Comparison of ENCODE assay signal across 8 cellular contexts in the genomic region with DNA sequence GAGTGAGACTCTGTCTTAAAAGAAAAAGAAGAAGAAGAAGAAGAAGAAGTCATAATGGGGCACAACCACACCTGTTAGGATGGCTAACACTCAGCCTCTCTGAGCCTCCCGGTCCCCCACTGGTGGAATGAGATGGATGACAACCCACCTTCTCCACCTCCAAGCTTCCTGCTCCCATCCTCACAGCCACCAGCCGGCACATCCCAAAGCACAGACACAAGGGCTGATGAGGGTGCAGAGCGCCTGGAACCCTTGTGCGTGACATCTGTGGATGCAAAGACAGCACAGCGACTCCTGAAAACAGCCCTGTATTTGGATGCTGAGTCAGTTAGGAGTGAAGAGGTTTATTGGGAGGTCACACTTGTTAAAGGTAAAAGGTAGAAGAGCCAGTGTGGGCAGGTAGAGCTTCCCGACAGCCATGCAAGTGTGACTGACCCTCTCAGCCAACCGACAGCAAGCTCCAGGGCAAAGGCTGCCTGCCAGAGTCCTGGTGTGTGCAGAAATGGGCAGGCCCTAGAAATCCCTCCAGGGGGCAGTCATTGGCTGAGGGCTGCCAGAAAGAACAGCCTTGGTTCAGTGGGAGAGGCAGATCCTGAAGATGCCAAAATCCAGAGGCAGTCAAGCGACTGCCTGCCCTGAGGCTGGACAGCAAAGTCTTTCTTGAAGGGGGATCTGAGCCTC. TPM values are rescaled to one million over a fixed set of nuclear protein-coding genes. Genes with fewer than 3 reads are reported as not detected.
DNase-seq lines count a peak whose midpoint lies in the region; ATAC-seq and TF ChIP-seq lines count a peak whose summit lies in the region.

No MANE protein-coding gene starts in this region.

- peak; percentile 52 for DNase-seq in GM03348 (ENCODE audit: low spot score)
- peak; percentile 17 for DNase-seq in NCI-H526 treated with DMSO at 0.1 percent for 48 hours (lab: John Stamatoyannopoulos, UW)
- peak; percentile 69 for DNase-seq in endothelial cell (ENCODE audit: low spot score)
- no peak for DNase-seq in retinal pigment epithelial cell (ENCODE audit: low read depth)
- no peak for DNase-seq in SHP77 treated with DMSO at 0.1 percent for 48 hours (lab: John Stamatoyannopoulos, UW)
- no peak for DNase-seq in colonic mucosa
- DNase-seq in left lung = no peak

- H3K27me3 Mint-ChIP-seq in endothelial cell (ENCODE audit: unreplicated experiment) = peaks cover 4% of the 10 kb centered on the region

- no peaks in the 10 kb centered on the region for H3K4me1 Mint-ChIP-seq in endothelial cell (ENCODE audit: unreplicated experiment)

- no peak overlapping the region for H3K27ac ChIP-seq in 22Rv1
- H3K27ac ChIP-seq in colonic mucosa = no peak overlapping the region
- H3K27ac ChIP-seq in left lung = no peak overlapping the region

- H3K27me3 ChIP-seq in colonic mucosa (no peaks in the 10 kb centered on the region), left lung (peaks cover 0 to 73% of the 10 kb centered on the region in 2 donors)

- H3K9me3 ChIP-seq in colonic mucosa (no peaks in the 10 kb centered on the region), left lung (peaks cover 0 to 14% of the 10 kb centered on the region in 2 donors)

- intact Hi-C loops in colonic mucosa (cut with DNase I) = loop anchor here (5.0 kb wide), 1 partner anchor 216 kb away; no protein-coding TSS in a partner anchor
- intact Hi-C loops in left lung (cut with DNase I) = no loop called here

- H3K4me1 ChIP-seq in colonic mucosa = no peaks in the 10 kb centered on the region
- no peaks in the 10 kb centered on the region for H3K4me1 ChIP-seq in left lung

- no peaks in the 10 kb centered on the region for H3K9me3 Mint-ChIP-seq in endothelial cell (ENCODE audit: unreplicated experiment)

- no peak overlapping the region for H3K27ac Mint-ChIP-seq in endothelial cell (ENCODE audit: unreplicated experiment)

- H3K36me3 Mint-ChIP-seq in endothelial cell (ENCODE audit: low read depth, unreplicated experiment) = no peaks in the 10 kb centered on the region

- H3K9ac ChIP-seq in colonic mucosa (ENCODE audit: low read depth in 2 of 2, low read length in 2 of 2) = no peak overlapping the region

- H3K4me3 ChIP-seq in retinal pigment epithelial cell (ENCODE audit: low read length) (no peak overlapping the region), colonic mucosa (no peak overlapping the region), left lung (no peak overlapping the region)

- no peaks in the 10 kb centered on the region for H3K36me3 ChIP-seq in colonic mucosa
- no peaks in the 10 kb centered on the region for H3K36me3 ChIP-seq in left lung

- ATAC-seq in left lung = no peak

- no peak overlapping the region for H3K4me3 Mint-ChIP-seq in endothelial cell (ENCODE audit: unreplicated experiment)

- TF ChIP-seq CTCF in 22Rv1 (IDR thresholded peaks at IDR 0.05) (peak; percentile 74), endothelial cell (IDR thresholded peaks at IDR 0.05; ENCODE audit: unreplicated experiment) (peak; percentile 49), retinal pigment epithelial cell (conservative IDR thresholded peaks at IDR 0.05; ENCODE audit: low read depth, low read length) (peak; percentile 64), colonic mucosa (IDR thresholded peaks at IDR 0.05) (no peak), left lung (IDR thresholded peaks at IDR 0.05) (no peak)

RNA-seq across cellular contexts. Expression of a gene that starts 26.6 kb away (rescaled TPM):
- total RNA-seq in endothelial cell (ENCODE audit: unreplicated experiment) (12.5 TPM), colonic mucosa (10 to 100 TPM; 30.7 to 31.1 TPM), left lung (10 to 100 TPM; 27.3 to 38.3 TPM)

Comparison
In these comparisons a context has a peak if more than half of its experiments do, and no peak if none do; other contexts are left out.
1. CTCF ChIP-seq: peak in 22Rv1 (single experiment), endothelial cell (single experiment) and retinal pigment epithelial cell (single experiment); none in colonic mucosa (single experiment) and left lung (0 of 2).
2. DNase-seq: peak in GM03348 (single experiment), NCI-H526 treated with DMSO at 0.1 percent for 48 hours (single experiment) and endothelial cell (single experiment); none in retinal pigment epithelial cell (single experiment), SHP77 treated with DMSO at 0.1 percent for 48 hours (single experiment), colonic mucosa (single experiment) and left lung (0 of 2).